Comparison of ENCODE assay signal across 22 cellular contexts in genomic region chr3:72769758-72770540, GRCh38.
DNase-seq lines count a peak whose midpoint lies in the region; TF ChIP-seq lines count a peak whose summit lies in the region.
"Had no signal": no experiment of that assay in that cellular context is flagged by ENCODE, and none has a peak within 500 bp of the region (broad histone marks: within the 10 kb centered on the region; RNA-seq: fewer than 3 reads in every experiment).

No MANE protein-coding gene starts in this region.

- H3K27me3 Mint-ChIP-seq in endodermal cell (ENCODE audit: insufficient read depth), result no peaks in the 10 kb centered on the region

- H3K27me3 ChIP-seq in HAP-1 (ENCODE audit: low read depth), result peaks cover 11% of the 10 kb centered on the region; the same call in 1 of the 2 replicates
- H3K27me3 ChIP-seq in SK-N-SH (ENCODE audit: insufficient read depth), result no peaks in the 10 kb centered on the region
- H3K27me3 ChIP-seq in endodermal cell (ENCODE audit: control insufficient read depth, insufficient read depth, low read length, poor library complexity, severe bottlenecking), result no peaks in the 10 kb centered on the region
- H3K27me3 ChIP-seq: SJSA1 had no signal

- peaks cover 44% of the 10 kb centered on the region for H3K4me1 Mint-ChIP-seq in endodermal cell

- no peak overlapping the region for H2AFZ ChIP-seq in SK-N-SH (ENCODE audit: low read depth)

- H4K20me1 ChIP-seq in SK-N-SH (ENCODE audit: insufficient read depth), result no peaks in the 10 kb centered on the region

- POLR2A ChIA-PET in SK-N-SH (lab: Yijun Ruan, JAX), result interaction anchor here (0.8 to 1.2 kb wide), 3 partner anchors 15 to 104 kb away, joined by 3 to 8 read pairs (median 3); no protein-coding TSS in a partner anchor

- H3K27ac ChIP-seq in SK-N-SH (ENCODE audit: low read depth in 2 of 2, low read length in 1 of 2), result peak overlapping the region in 1 of 2 experiments; percentile 98; a peak in 3 of 4 replicates
- H3K27ac ChIP-seq in endodermal cell (ENCODE audit: low read depth, low read length), result no peak overlapping the region
- H3K27ac ChIP-seq in caudate nucleus (ENCODE audit: low read depth, low read length), result no peak overlapping the region
- H3K27ac ChIP-seq: SJSA1 had no signal

- H3K79me2 ChIP-seq in SK-N-SH (ENCODE audit: insufficient read depth), result no peaks in the 10 kb centered on the region

- H3K9ac ChIP-seq in SK-N-SH (no peak overlapping the region), endodermal cell (ENCODE audit: extremely low read depth, low read length, poor library complexity, severe bottlenecking) (no peak overlapping the region)

- H3K27ac Mint-ChIP-seq in endodermal cell, result peak overlapping the region; percentile 44
- H3K27ac Mint-ChIP-seq: T-helper 1 cell treated with Interleukin-12 subunit alpha and Interleukin-12 subunit beta and Interleukin-4 antibody, amounts not matched to agents 30 μg/mL and 1 μg/mL, for 36 hours had no signal

- H3K4me3 ChIP-seq in HAP-1 (no peak overlapping the region), SK-N-SH (ENCODE audit: low read depth in 2 of 2, low read length in 1 of 2) (no peak overlapping the region), endodermal cell (ENCODE audit: low read length) (peak overlapping the region; percentile 7)
- H3K4me3 ChIP-seq: K562, SJSA1 had no signal

- DNase-seq in HAP-1 (ENCODE audit: low spot score in 2 of 2) (peak; percentile 49 to 97), NCI-H69 (lab: John Stamatoyannopoulos, UW) (peak; percentile 4), SK-N-SH (peak; percentile 57), endodermal cell (no peak), NCI-H1417 (lab: John Stamatoyannopoulos, UW) (no peak), NCI-H510A treated with DMSO at 0.1 percent for 48 hours (lab: John Stamatoyannopoulos, UW) (no peak), caudate nucleus (lab: John Stamatoyannopoulos, UW) (no peak)
- DNase-seq in stimulated activated CD4-positive, alpha-beta T cell treated with anti-CD3 and anti-CD28 coated beads, Interleukin-2, amount 100 ng/mL, for 24 hours, result no peak
- DNase-seq: Calu3, DMS79 treated with DMSO at 0.1 percent for 48 hours, GF-D8, H7, Kasumi-1, NCI-H187, NCI-H2081 treated with DMSO at 0.1 percent for 48 hours, NCI-H526 treated with DMSO at 0.1 percent for 48 hours, Right ventricle myocardium superior, RPMI8226, SW 1271 had no signal

- TF ChIP-seq EP300 in SK-N-SH (IDR thresholded peaks at IDR 0.05; ENCODE audit: borderline replicate concordance in 1 of 2, low read depth in 1 of 2, low read length in 1 of 2), result peak in 1 of 2 experiments; percentile 97; a peak in 2 of 4 replicates

- peak; percentile 5 for TF ChIP-seq RAD21 in SK-N-SH (IDR thresholded peaks at IDR 0.05; ENCODE audit: low read length)

- 36% methylated on average over 1 of the region's 1 CpG for WGBS in SK-N-SH (ENCODE audit: low lambda C conversion rate)
- 48% methylated on average over 1 of the region's 1 CpG; no CpG with 5 or more reads in 1 of the 2 experiments for WGBS in endodermal cell (ENCODE audit: insufficient coverage in 1 of 2, insufficient read length in 1 of 2), 2 experiments

- H3K9me2 ChIP-seq in SK-N-SH, result no peaks in the 10 kb centered on the region

- H3F3A ChIP-seq in SK-N-SH (replicated peaks; ENCODE audit: insufficient read depth), result no peaks in the 10 kb centered on the region

- TF ChIP-seq CTCF in SK-N-SH (IDR thresholded peaks at IDR 0.05) (no peak), endodermal cell (conservative IDR thresholded peaks at IDR 0.05) (no peak)

- no peaks in the 10 kb centered on the region for H3K36me3 Mint-ChIP-seq in endodermal cell (ENCODE audit: low read depth)

- CTCF ChIA-PET in SK-N-SH (lab: Yijun Ruan, JAX), result interaction anchor here (1.0 to 3.0 kb wide), 5 partner anchors 49 to 815 kb away, joined by 3 to 23 read pairs (median 4); no protein-coding TSS in a partner anchor

- H3K36me3 ChIP-seq in HAP-1 (replicated peaks) (no peaks in the 10 kb centered on the region), SK-N-SH (replicated peaks in 1 of 2; ENCODE audit: control insufficient read depth in 1 of 2, insufficient read depth in 2 of 2, low read length in 1 of 2) (peaks cover 10 to 26% of the 10 kb centered on the region in 2 experiments), endodermal cell (ENCODE audit: control insufficient read depth, insufficient read depth, low read length) (no peaks in the 10 kb centered on the region)

- no peaks in the 10 kb centered on the region for H3K9me3 Mint-ChIP-seq in endodermal cell
- H3K9me3 Mint-ChIP-seq: T-helper 1 cell treated with Interleukin-12 subunit alpha and Interleukin-12 subunit beta and Interleukin-4 antibody, amounts not matched to agents 30 μg/mL and 1 μg/mL, for 36 hours had no signal

- H3K4me3 Mint-ChIP-seq in endodermal cell, result peak overlapping the region; percentile 2
- H3K4me3 Mint-ChIP-seq: T-helper 1 cell treated with Interleukin-12 subunit alpha and Interleukin-12 subunit beta and Interleukin-4 antibody, amounts not matched to agents 30 μg/mL and 1 μg/mL, for 36 hours had no signal

- no peak overlapping the region for H3K4me2 ChIP-seq in SK-N-SH

- in situ Hi-C loops in HAP-1 (cut with MboI; ENCODE audit: low sequenced_read_pairs), result no loop called here

- H3K9me3 ChIP-seq in HAP-1, result no peaks in the 10 kb centered on the region
- H3K9me3 ChIP-seq in SK-N-SH, result no peaks in the 10 kb centered on the region
- H3K9me3 ChIP-seq in endodermal cell (ENCODE audit: control insufficient read depth, low read length), result no peaks in the 10 kb centered on the region
- H3K9me3 ChIP-seq: SJSA1 had no signal

- H3K4me1 ChIP-seq in HAP-1, result peaks cover 41% of the 10 kb centered on the region
- H3K4me1 ChIP-seq in SK-N-SH (ENCODE audit: control insufficient read depth in 1 of 2, insufficient read depth in 2 of 2, low read depth in 1 of 2, low read length in 1 of 2), result peaks cover 0 to 46% of the 10 kb centered on the region in 2 experiments; a peak in 2 of 4 replicates
- H3K4me1 ChIP-seq in endodermal cell (ENCODE audit: control insufficient read depth, insufficient read depth, low read length), result peaks cover 41% of the 10 kb centered on the region
- H3K4me1 ChIP-seq: SJSA1 had no signal

TF ChIP-seq in SK-N-SH, 30 proteins besides CTCF, POLR2A, EP300 and RAD21:
- peak; percentile 41; the same call in 1 of the 2 replicates for TF ChIP-seq POLR2AphosphoS5 (IDR thresholded peaks at IDR 0.05; ENCODE audit: low read depth, low read length)
- TF ChIP-seq JUND (IDR thresholded peaks at IDR 0.05), result peak; percentile 32; the same call in 1 of the 2 replicates
- TF ChIP-seq RFX5 (IDR thresholded peaks at IDR 0.05; ENCODE audit: low read length), result 0 out of 2 replicates have a peak, but pooled peaks have one; percentile 12
- peak; percentile 40; the same call in 1 of the 2 replicates for TF ChIP-seq TEAD4 (IDR thresholded peaks at IDR 0.05; ENCODE audit: borderline replicate concordance, insufficient read depth)
- TF ChIP-seq FOXJ3 (CRISPR knock-in tag; IDR thresholded peaks at IDR 0.05), result peak; percentile 94
- TF ChIP-seq ELF1 (IDR thresholded peaks at IDR 0.05), result no peak
- TF ChIP-seq EZH2phosphoT487 (IDR thresholded peaks at IDR 0.05; ENCODE audit: borderline replicate concordance, low read depth), result no peak
- peak; percentile 43 for TF ChIP-seq TCF12 (IDR thresholded peaks at IDR 0.05)
- peak; percentile 70 for TF ChIP-seq CHD2 (IDR thresholded peaks at IDR 0.05; ENCODE audit: low read length, partially characterized antibody)
- peak; percentile 65; the same call in 1 of the 2 replicates for TF ChIP-seq MXI1 (IDR thresholded peaks at IDR 0.05; ENCODE audit: low read depth, low read length)
- TF ChIP-seq GATA2 (CRISPR knock-in tag; IDR thresholded peaks at IDR 0.05), result peak; percentile 99
- TF ChIP-seq RCOR1 (IDR thresholded peaks at IDR 0.05; ENCODE audit: low read length), result peak; percentile 94
- TF ChIP-seq, protein P1, sequence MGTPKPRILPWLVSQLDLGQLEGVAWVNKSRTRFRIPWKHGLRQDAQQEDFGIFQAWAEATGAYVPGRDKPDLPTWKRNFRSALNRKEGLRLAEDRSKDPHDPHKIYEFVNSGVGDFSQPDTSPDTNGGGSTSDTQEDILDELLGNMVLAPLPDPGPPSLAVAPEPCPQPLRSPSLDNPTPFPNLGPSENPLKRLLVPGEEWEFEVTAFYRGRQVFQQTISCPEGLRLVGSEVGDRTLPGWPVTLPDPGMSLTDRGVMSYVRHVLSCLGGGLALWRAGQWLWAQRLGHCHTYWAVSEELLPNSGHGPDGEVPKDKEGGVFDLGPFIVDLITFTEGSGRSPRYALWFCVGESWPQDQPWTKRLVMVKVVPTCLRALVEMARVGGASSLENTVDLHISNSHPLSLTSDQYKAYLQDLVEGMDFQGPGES (IDR thresholded peaks at IDR 0.05; ENCODE audit: low read depth, low read length), result no peak
- TF ChIP-seq NRF1 (IDR thresholded peaks at IDR 0.05; ENCODE audit: low read depth, low read length), result no peak
- TF ChIP-seq, protein P2, sequence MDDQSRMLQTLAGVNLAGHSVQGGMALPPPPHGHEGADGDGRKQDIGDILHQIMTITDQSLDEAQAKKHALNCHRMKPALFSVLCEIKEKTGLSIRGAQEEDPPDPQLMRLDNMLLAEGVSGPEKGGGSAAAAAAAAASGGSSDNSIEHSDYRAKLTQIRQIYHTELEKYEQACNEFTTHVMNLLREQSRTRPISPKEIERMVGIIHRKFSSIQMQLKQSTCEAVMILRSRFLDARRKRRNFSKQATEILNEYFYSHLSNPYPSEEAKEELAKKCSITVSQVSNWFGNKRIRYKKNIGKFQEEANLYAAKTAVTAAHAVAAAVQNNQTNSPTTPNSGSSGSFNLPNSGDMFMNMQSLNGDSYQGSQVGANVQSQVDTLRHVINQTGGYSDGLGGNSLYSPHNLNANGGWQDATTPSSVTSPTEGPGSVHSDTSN (IDR thresholded peaks at IDR 0.05), result 0 out of 2 replicates have a peak, but pooled peaks have one; percentile 47

Comparison
In these comparisons a context has a peak if more than half of its experiments do, and no peak if none do; other contexts are left out.
1. DNase-seq: peak in HAP-1 (2 of 2), NCI-H69 (single experiment) and SK-N-SH (single experiment); none in endodermal cell (single experiment), NCI-H1417 (0 of 3), stimulated activated CD4-positive, alpha-beta T cell treated with anti-CD3 and anti-CD28 coated beads, Interleukin-2, amount 100 ng/mL, for 24 hours (0 of 2), NCI-H510A treated with DMSO at 0.1 percent for 48 hours (single experiment) and caudate nucleus (0 of 61).